ENCODE assay signal across 18 cellular contexts in the genomic region with DNA sequence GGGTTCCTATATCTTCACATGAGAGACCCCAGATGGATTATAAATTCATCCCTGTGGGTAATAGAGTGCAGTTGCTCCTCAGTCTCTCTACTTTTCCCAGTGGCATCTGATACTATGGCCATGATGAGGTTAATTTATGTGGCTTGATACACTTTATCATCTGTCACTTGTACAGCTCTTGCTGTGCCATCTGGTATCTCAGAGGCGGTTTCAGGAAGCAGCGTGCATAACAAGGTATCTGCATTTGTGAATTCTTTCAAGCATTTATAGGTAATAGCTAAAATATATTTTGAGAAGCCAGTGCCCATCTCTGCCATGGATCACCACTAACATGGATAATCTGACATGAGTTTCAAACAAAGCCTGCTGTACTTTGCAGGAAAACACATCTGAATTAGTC.
"Had no signal": no experiment of that assay in that cellular context is flagged by ENCODE, and none has a peak within 500 bp of the region (broad histone marks: within the 10 kb centered on the region; RNA-seq: fewer than 3 reads in every experiment).

No MANE protein-coding gene starts in this region.

- ATAC-seq: heart left ventricle; naive thymus-derived CD4-positive, alpha-beta T cell; sciatic nerve; stimulated activated memory B cell treated with anti-CD40 and anti-IgM and Interleukin-4, amounts not matched to agents 10 μg/mL and 1 μg/mL and 100 μg/mL, for 72 hours; upper lobe of right lung had no signal

- DNase-seq: dermis blood vessel endothelial cell; erythroblast; foreskin melanocyte; heart left ventricle; hippocampal formation; kidney glomerular epithelial cell; mammary epithelial cell; naive thymus-derived CD4-positive, alpha-beta T cell; nephron progenitor cell; posterior cingulate gyrus; spleen; stimulated activated CD4-positive, alpha-beta T cell treated with anti-CD3 and anti-CD28 coated beads, Interleukin-15, amount 100 ng/mL, for 24 hours; stimulated activated CD4-positive, alpha-beta T cell treated with anti-CD3 and anti-CD28 coated beads, Interleukin-1b, Interleukin-23, amount 100 ng/mL, for 48 hours; stimulated activated CD4-positive, alpha-beta T cell treated with anti-CD3 and anti-CD28 coated beads, Interleukin-4, amount 100 ng/mL, for 24 hours; testis; upper lobe of right lung had no signal
